Comparison of ENCODE assay signal across 8 cellular contexts in genomic region chr1:149558350-149558825, GRCh38. TPM values are rescaled to one million over a fixed set of nuclear protein-coding genes. Genes with fewer than 3 reads are reported as not detected.
DNase-seq lines count a peak whose midpoint lies in the region; ATAC-seq and TF ChIP-seq lines count a peak whose summit lies in the region.
"Not testable (repeated sequence)": the region's sequence is repeated elsewhere in the genome, so short reads cannot be mapped to it uniquely, and the experiment has no call there.

No MANE protein-coding gene starts in this region.

- H3K9me3 ChIP-seq in Caco-2, lower lobe of right lung: not testable (repeated sequence)

- H3K9me3 Mint-ChIP-seq in Caco-2 (ENCODE audit: unreplicated experiment); activated CD4-positive, alpha-beta memory T cell treated with anti-CD3 and anti-CD28 coated beads for 36 hours; stimulated activated naive B cell treated with anti-CD40 and anti-IgM and Interleukin-4, amounts not matched to agents 10 μg/mL and 1 μg/mL and 100 μg/mL, for 72 hours: not testable (repeated sequence)

- POLR2A ChIA-PET in Caco-2 (lab: Charles Lee); activated CD4-positive, alpha-beta memory T cell treated with anti-CD3 and anti-CD28 coated beads for 36 hours (lab: Charles Lee): not testable (repeated sequence)

- not testable (repeated sequence) for BruUV-seq in Caco-2 (replicated peaks; lab: Mats Ljungman, UMichigan)

- peak overlapping the region; percentile 67 for H3K4me3 Mint-ChIP-seq in Caco-2 (ENCODE audit: unreplicated experiment)
- H3K4me3 Mint-ChIP-seq in activated CD4-positive, alpha-beta memory T cell treated with anti-CD3 and anti-CD28 coated beads for 36 hours: peak overlapping the region; percentile 78
- H3K4me3 Mint-ChIP-seq in stimulated activated naive B cell treated with anti-CD40 and anti-IgM and Interleukin-4, amounts not matched to agents 10 μg/mL and 1 μg/mL and 100 μg/mL, for 72 hours: peak overlapping the region; percentile 82 to 86

- H3K4me1 ChIP-seq in Caco-2, lower lobe of right lung: not testable (repeated sequence)

- peak; percentile 49 to 58 for DNase-seq in Caco-2
- DNase-seq in NB4 (ENCODE audit: low read depth): peak; percentile 58
- peak; percentile 78 for DNase-seq in activated CD4-positive, alpha-beta memory T cell treated with anti-CD3 and anti-CD28 coated beads for 36 hours
- DNase-seq in astrocyte of the cerebellum (ENCODE audit: low read depth): not testable (repeated sequence)
- peak; percentile 36 for DNase-seq in fibroblast of peridontal ligament (ENCODE audit: extremely low read depth)
- DNase-seq in lower lobe of right lung: peak; percentile 58
- DNase-seq in skeletal muscle cell (ENCODE audit: low read depth): peak; percentile 31
- DNase-seq in stimulated activated naive B cell treated with anti-CD40 and anti-IgM and Interleukin-4, amounts not matched to agents 10 μg/mL and 1 μg/mL and 100 μg/mL, for 72 hours: peak; percentile 60

- TF ChIP-seq POLR2A in NB4 (IDR thresholded peaks at IDR 0.05; ENCODE audit: extremely low read depth, insufficient read length): not testable (repeated sequence)

- TF ChIP-seq CTCF in Caco-2 (IDR thresholded peaks at IDR 0.05; ENCODE audit: insufficient read depth in 1 of 2, low read depth in 1 of 2, low read length in 1 of 2, severe bottlenecking in 1 of 2, unreplicated experiment in 1 of 2); NB4 (IDR thresholded peaks at IDR 0.05; ENCODE audit: low read depth, low read length); astrocyte of the cerebellum (IDR thresholded peaks at IDR 0.05; ENCODE audit: low read depth, low read length, missing control alignments); lower lobe of right lung (IDR thresholded peaks at IDR 0.05): not testable (repeated sequence)

- H3K27me3 Mint-ChIP-seq in Caco-2 (ENCODE audit: insufficient read depth, unreplicated experiment); activated CD4-positive, alpha-beta memory T cell treated with anti-CD3 and anti-CD28 coated beads for 36 hours; stimulated activated naive B cell treated with anti-CD40 and anti-IgM and Interleukin-4, amounts not matched to agents 10 μg/mL and 1 μg/mL and 100 μg/mL, for 72 hours: not testable (repeated sequence)

- not testable (repeated sequence) for H3K36me3 ChIP-seq in Caco-2 (ENCODE audit: control insufficient read depth, insufficient read depth, low read length); lower lobe of right lung

- not testable (repeated sequence) for H3K27me3 ChIP-seq in Caco-2 (replicated peaks; ENCODE audit: control insufficient read depth, insufficient read depth, low read length); lower lobe of right lung (ENCODE audit: low read depth)

- peak overlapping the region; percentile 46 for H3K27ac ChIP-seq in lower lobe of right lung

- H3K4me3 ChIP-seq in Caco-2 (ENCODE audit: low read depth, low read length): peak overlapping the region; percentile 26
- not testable (repeated sequence) for H3K4me3 ChIP-seq in NB4 (ENCODE audit: low read depth, low read length)
- H3K4me3 ChIP-seq in astrocyte of the cerebellum (ENCODE audit: low read depth, low read length): peak overlapping the region; percentile 26
- H3K4me3 ChIP-seq in lower lobe of right lung: peak overlapping the region; percentile 49
- peak overlapping the region; percentile 49 for H3K4me3 ChIP-seq in skeletal muscle cell (ENCODE audit: low read depth, low read length)

- in situ Hi-C loops in astrocyte of the cerebellum (cut with HindIII; ENCODE audit: low sequenced_read_pairs): not testable (repeated sequence)

- not testable (repeated sequence) for H3K36me3 Mint-ChIP-seq in Caco-2 (ENCODE audit: insufficient read depth, unreplicated experiment); activated CD4-positive, alpha-beta memory T cell treated with anti-CD3 and anti-CD28 coated beads for 36 hours; stimulated activated naive B cell treated with anti-CD40 and anti-IgM and Interleukin-4, amounts not matched to agents 10 μg/mL and 1 μg/mL and 100 μg/mL, for 72 hours

- not testable (repeated sequence) for H3K4me1 Mint-ChIP-seq in Caco-2 (ENCODE audit: low read depth, unreplicated experiment); activated CD4-positive, alpha-beta memory T cell treated with anti-CD3 and anti-CD28 coated beads for 36 hours (ENCODE audit: low read depth); stimulated activated naive B cell treated with anti-CD40 and anti-IgM and Interleukin-4, amounts not matched to agents 10 μg/mL and 1 μg/mL and 100 μg/mL, for 72 hours

- intact Hi-C loops in Caco-2 (cut with micrococcal nuclease; ENCODE audit: unreplicated experiment); activated CD4-positive, alpha-beta memory T cell treated with anti-CD3 and anti-CD28 coated beads for 36 hours (cut with micrococcal nuclease); lower lobe of right lung (cut with DNase I): not testable (repeated sequence)

- not testable (repeated sequence) for H3K27ac Mint-ChIP-seq in Caco-2 (ENCODE audit: unreplicated experiment)
- peak overlapping the region; percentile 91 for H3K27ac Mint-ChIP-seq in activated CD4-positive, alpha-beta memory T cell treated with anti-CD3 and anti-CD28 coated beads for 36 hours
- H3K27ac Mint-ChIP-seq in stimulated activated naive B cell treated with anti-CD40 and anti-IgM and Interleukin-4, amounts not matched to agents 10 μg/mL and 1 μg/mL and 100 μg/mL, for 72 hours: peak overlapping the region; percentile 96

- CTCF ChIA-PET in Caco-2 (lab: Charles Lee); activated CD4-positive, alpha-beta memory T cell treated with anti-CD3 and anti-CD28 coated beads for 36 hours (lab: Charles Lee): not testable (repeated sequence)

- ATAC-seq in lower lobe of right lung; stimulated activated naive B cell treated with anti-CD40 and anti-IgM and Interleukin-4, amounts not matched to agents 10 μg/mL and 1 μg/mL and 100 μg/mL, for 72 hours (replicated peaks): not testable (repeated sequence)

RNA-seq across cellular contexts. Expression of gene PPIAL4C, which starts 25.3 kb away (rescaled TPM):
- total RNA-seq in Caco-2 (2022) (not detected in 2 replicates), lower lobe of right lung (not detected)
- not detected for total RNA-seq in activated CD4-positive, alpha-beta memory T cell treated with anti-CD3 and anti-CD28 coated beads for 36 hours
